In the genomic region with DNA sequence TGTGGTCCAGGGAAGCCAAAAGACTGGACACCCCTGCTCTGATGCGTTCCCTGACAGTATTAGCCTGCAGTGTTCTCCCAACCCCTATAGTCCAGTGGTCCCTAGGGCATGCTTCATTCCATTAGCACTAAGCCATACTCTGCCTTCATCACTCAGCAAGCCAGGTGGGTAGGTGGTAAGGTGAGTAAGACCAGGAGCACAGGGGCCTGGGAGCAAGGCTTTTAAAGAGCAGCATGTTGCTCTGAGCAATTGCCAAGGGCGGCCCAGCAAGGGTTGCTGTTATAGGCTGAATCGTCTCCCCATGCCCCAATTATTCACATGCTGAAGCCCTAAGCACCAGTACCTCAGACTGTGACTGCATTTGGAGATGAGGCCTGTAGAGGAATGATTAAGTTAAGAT, we compare ENCODE assay signal across 19 cellular contexts.
"Had no signal": no experiment of that assay in that cellular context is flagged by ENCODE, and none has a peak within 500 bp of the region (broad histone marks: within the 10 kb centered on the region; RNA-seq: fewer than 3 reads in every experiment).

No MANE protein-coding gene starts in this region.

- H3K27me3 Mint-ChIP-seq: naive B cell, type B pancreatic cell had no signal

- DNase-seq: effector CD4-positive, alpha-beta T cell; foreskin melanocyte; head of caudate nucleus; kidney; left colon; left ventricle myocardium superior; mesenchymal stem cell; naive B cell; occipital lobe; right lobe of liver; stimulated activated CD4-positive, alpha-beta T cell treated with anti-CD3 and anti-CD28 coated beads, Interleukin-15, amount 100 ng/mL, for 24 hours; stimulated activated CD4-positive, alpha-beta T cell treated with anti-CD3 and anti-CD28 coated beads, Interleukin-1b, Interleukin-23, amount 100 ng/mL, for 48 hours; stimulated activated CD4-positive, alpha-beta T cell treated with anti-CD3 and anti-CD28 coated beads, Interleukin-4, amount 100 ng/mL, for 4 hours; stimulated activated naive CD4-positive, alpha-beta T cell; stomach; substantia nigra; uterus had no signal

- H3K4me3 Mint-ChIP-seq: naive B cell, nephron, type B pancreatic cell had no signal

- H3K9me3 Mint-ChIP-seq: naive B cell, nephron, type B pancreatic cell had no signal

- FAIRE-seq: kidney had no signal

- H3K4me1 Mint-ChIP-seq: naive B cell, nephron had no signal

- ATAC-seq: left ventricle myocardium superior had no signal

- H3K27ac Mint-ChIP-seq: type B pancreatic cell had no signal
